Comparison of ENCODE assay signal across 16 cellular contexts in the genomic region with DNA sequence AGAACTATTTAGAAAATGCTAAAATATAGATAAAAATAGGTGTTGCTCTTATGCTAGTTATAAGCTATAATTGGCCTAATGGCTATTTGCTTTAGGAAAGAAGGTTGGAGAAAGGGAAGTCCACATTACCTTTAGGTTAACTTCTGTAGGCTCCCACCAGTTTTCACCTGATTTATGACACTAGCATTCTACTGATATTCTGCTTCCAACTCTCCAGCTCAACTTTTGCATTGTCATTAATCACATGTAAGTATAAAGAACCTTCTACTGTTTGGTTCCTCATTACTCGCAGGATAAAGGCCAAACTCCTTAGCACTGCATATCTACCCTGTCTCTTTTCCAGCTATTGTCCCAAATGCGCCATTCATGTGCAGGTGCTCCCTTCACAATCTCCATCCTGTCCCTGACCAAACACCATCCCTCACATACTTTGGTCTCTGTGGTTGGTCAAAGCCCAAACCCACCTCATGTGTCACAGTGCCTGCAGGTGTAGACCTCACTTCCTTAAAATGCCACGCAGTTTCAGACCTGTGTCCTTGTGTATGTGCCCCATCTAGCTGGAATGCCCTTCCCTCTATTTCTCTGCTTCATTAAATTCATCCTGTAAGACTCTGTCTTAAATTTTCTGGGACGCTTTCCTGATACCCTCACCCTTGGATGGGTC. TPM values are rescaled to one million over a fixed set of nuclear protein-coding genes. Genes with fewer than 3 reads are reported as not detected.
DNase-seq lines count a peak whose midpoint lies in the region; ATAC-seq and TF ChIP-seq lines count a peak whose summit lies in the region.
"Had no signal": no experiment of that assay in that cellular context is flagged by ENCODE, and none has a peak within 500 bp of the region (broad histone marks: within the 10 kb centered on the region; RNA-seq: fewer than 3 reads in every experiment).

No MANE protein-coding gene starts in this region.

- H4K20me1 ChIP-seq in GM23338 (replicated peaks; ENCODE audit: insufficient read depth), result peaks cover 28% of the 10 kb centered on the region

- H3K27ac Mint-ChIP-seq in CD8-positive, alpha-beta memory T cell, result peak overlapping the region; percentile 3 to 99 (median 17)
- no peak overlapping the region for H3K27ac Mint-ChIP-seq in GM23338
- H3K27ac Mint-ChIP-seq in activated B cell treated with CpG ODN at 0.5 μM for 24 hours, result peak overlapping the region; percentile 36

- peak overlapping the region; percentile 33 for H3K4me3 ChIP-seq in CD8-positive, alpha-beta memory T cell (ENCODE audit: low read length)
- peak overlapping the region; percentile 92 for H3K4me3 ChIP-seq in GM23338
- H3K4me3 ChIP-seq in esophagus muscularis mucosa, result no peak overlapping the region
- no peak overlapping the region for H3K4me3 ChIP-seq in stomach
- H3K4me3 ChIP-seq: SJSA1 had no signal

- TF ChIP-seq POLR2A in esophagus muscularis mucosa (IDR thresholded peaks at IDR 0.05; ENCODE audit: low read depth) (no peak), stomach (IDR thresholded peaks at IDR 0.05) (no peak)

- no peak overlapping the region for H2AFZ ChIP-seq in GM23338

- TF ChIP-seq EP300 in esophagus muscularis mucosa (IDR thresholded peaks at IDR 0.05) (no peak), stomach (IDR thresholded peaks at IDR 0.05) (no peak)

- H3K9me3 Mint-ChIP-seq in CD8-positive, alpha-beta memory T cell, result peaks cover 0 to 2% (median 0%) of the 10 kb centered on the region in 5 donors
- H3K9me3 Mint-ChIP-seq in GM23338 (no peaks in the 10 kb centered on the region; the same call in 2 of the 3 replicates), activated B cell treated with CpG ODN at 0.5 μM for 24 hours (no peaks in the 10 kb centered on the region)

- no peaks in the 10 kb centered on the region for H3K9me3 ChIP-seq in CD8-positive, alpha-beta memory T cell (ENCODE audit: low read length)
- H3K9me3 ChIP-seq in esophagus muscularis mucosa (peaks cover 0 to 9% (median 0%) of the 10 kb centered on the region in 4 donors), stomach (no peaks in the 10 kb centered on the region)
- H3K9me3 ChIP-seq: thoracic aorta had no signal

- no peaks in the 10 kb centered on the region for H3K27me3 ChIP-seq in CD8-positive, alpha-beta memory T cell (ENCODE audit: insufficient read depth, low read length, poor library complexity, severe bottlenecking)
- H3K27me3 ChIP-seq in GM23338 (ENCODE audit: insufficient read depth) (peaks cover 23% of the 10 kb centered on the region), esophagus muscularis mucosa (no peaks in the 10 kb centered on the region), stomach (no peaks in the 10 kb centered on the region)
- H3K27me3 ChIP-seq: SJSA1 had no signal

- peaks cover 0 to 11% of the 10 kb centered on the region in 2 donors for H3K27me3 Mint-ChIP-seq in CD8-positive, alpha-beta memory T cell
- H3K27me3 Mint-ChIP-seq in GM23338 (ENCODE audit: insufficient read depth, low read depth, poor library complexity) (peaks cover 13% of the 10 kb centered on the region), activated B cell treated with CpG ODN at 0.5 μM for 24 hours (no peaks in the 10 kb centered on the region)

- peaks cover 6% of the 10 kb centered on the region; the same call in 1 of the 2 replicates for H3K9me2 ChIP-seq in GM23338 (ENCODE audit: insufficient read depth)

- CTCF ChIA-PET in CD8-positive, alpha-beta memory T cell (lab: Charles Lee), result interaction anchor here (0.8 kb wide), 2 partner anchors 39 to 67 kb away, joined by 3 read pairs; no protein-coding TSS in a partner anchor
- CTCF ChIA-PET in activated B cell treated with CpG ODN at 0.5 μM for 24 hours (lab: Charles Lee), result no interaction called here

- H3K4me2 ChIP-seq in GM23338, result peak overlapping the region; percentile 93; the same call in 1 of the 2 replicates

- no peaks in the 10 kb centered on the region; the same call in 1 of the 2 replicates for H3F3A ChIP-seq in GM23338 (replicated peaks; ENCODE audit: low read depth)

- no peaks in the 10 kb centered on the region for H3K36me3 ChIP-seq in CD8-positive, alpha-beta memory T cell (ENCODE audit: insufficient read depth, low read length)
- H3K36me3 ChIP-seq in GM23338 (ENCODE audit: insufficient read depth) (no peaks in the 10 kb centered on the region), esophagus muscularis mucosa (no peaks in the 10 kb centered on the region), stomach (no peaks in the 10 kb centered on the region)
- H3K36me3 ChIP-seq: thoracic aorta had no signal

- H3K36me3 Mint-ChIP-seq in CD8-positive, alpha-beta memory T cell, result peaks cover 0 to 22% (median 3%) of the 10 kb centered on the region in 3 donors
- H3K36me3 Mint-ChIP-seq in GM23338 (ENCODE audit: low read depth), result no peaks in the 10 kb centered on the region; the same call in 2 of the 3 replicates
- peaks cover 13% of the 10 kb centered on the region for H3K36me3 Mint-ChIP-seq in activated B cell treated with CpG ODN at 0.5 μM for 24 hours (ENCODE audit: low read depth)

- DNase-seq in CD8-positive, alpha-beta memory T cell, result no peak
- DNase-seq in GM23338 (ENCODE audit: low spot score) (no peak), activated B cell treated with CpG ODN at 0.5 μM for 24 hours (peak; percentile 17), kidney tubule cell (ENCODE audit: low spot score) (peak; percentile 4), esophagus muscularis mucosa (ENCODE audit: extremely low spot score) (no peak), stomach (no peak)
- DNase-seq: caudate nucleus; KG1; kidney; NCI-H446; posterior cingulate gyrus; stimulated activated CD4-positive, alpha-beta T cell treated with anti-CD3 and anti-CD28 coated beads, Interleukin-4, amount 100 ng/mL, for 4 hours had no signal

- POLR2A ChIA-PET in CD8-positive, alpha-beta memory T cell (lab: Charles Lee), result interaction anchor here (1.2 to 1.4 kb wide), 2 partner anchors 40 to 42 kb away, joined by 4 read pairs; no protein-coding TSS in a partner anchor
- POLR2A ChIA-PET in activated B cell treated with CpG ODN at 0.5 μM for 24 hours (lab: Charles Lee), result interaction anchor here (1.5 to 2.3 kb wide), 2 partner anchors 23 to 41 kb away, joined by 6 read pairs; no protein-coding TSS in a partner anchor

- H3K27ac ChIP-seq in CD8-positive, alpha-beta memory T cell (ENCODE audit: low read depth, low read length), result no peak overlapping the region
- no peak overlapping the region for H3K27ac ChIP-seq in GM23338 (ENCODE audit: low read depth)
- no peak overlapping the region for H3K27ac ChIP-seq in esophagus muscularis mucosa (replicated peaks in 1 of 4)
- no peak overlapping the region for H3K27ac ChIP-seq in stomach
- H3K27ac ChIP-seq: SJSA1, thoracic aorta had no signal

- ATAC-seq in GM23338 (no peak), activated B cell treated with CpG ODN at 0.5 μM for 24 hours (ENCODE audit: low read depth) (no peak), HG02840 (IDR thresholded peaks at IDR 0.05; ENCODE audit: low FRiP score, unreplicated experiment) (no peak), HG02798 (IDR thresholded peaks at IDR 0.05; ENCODE audit: poor library complexity, unreplicated experiment) (no peak)

- peaks cover 66% of the 10 kb centered on the region for H3K79me2 ChIP-seq in GM23338 (replicated peaks; ENCODE audit: insufficient read depth)

- peaks cover 65 to 85% (median 83%) of the 10 kb centered on the region in 3 donors for H3K4me1 Mint-ChIP-seq in CD8-positive, alpha-beta memory T cell
- H3K4me1 Mint-ChIP-seq in GM23338 (peaks cover 23% of the 10 kb centered on the region), activated B cell treated with CpG ODN at 0.5 μM for 24 hours (peaks cover 72% of the 10 kb centered on the region)

- peak overlapping the region; percentile 97 to 100 (median 99) for H3K4me3 Mint-ChIP-seq in CD8-positive, alpha-beta memory T cell
- peak overlapping the region; percentile 2; the same call in 2 of the 3 replicates for H3K4me3 Mint-ChIP-seq in GM23338
- peak overlapping the region; percentile 98 for H3K4me3 Mint-ChIP-seq in activated B cell treated with CpG ODN at 0.5 μM for 24 hours

- TF ChIP-seq CTCF in GM23338 (conservative IDR thresholded peaks at IDR 0.05; ENCODE audit: low read depth in 2 of 2), result no peak
- no peak for TF ChIP-seq CTCF in activated B cell treated with CpG ODN at 0.5 μM for 24 hours (IDR thresholded peaks at IDR 0.05)
- no peak for TF ChIP-seq CTCF in esophagus muscularis mucosa (IDR thresholded peaks at IDR 0.05)
- no peak for TF ChIP-seq CTCF in stomach (IDR thresholded peaks at IDR 0.05)

- intact Hi-C loops in activated B cell treated with CpG ODN at 0.5 μM for 24 hours (cut with micrococcal nuclease) (loop anchor here (5.0 kb wide), 5 partner anchors 442 to 1358 kb away; a partner anchor contains a TSS), esophagus muscularis mucosa (cut with DNase I) (loop anchor here (5.0 to 10.0 kb wide), 4 partner anchors 92 to 597 kb away; a partner anchor contains a TSS), stomach (cut with DNase I; ENCODE audit: low total_unique reads) (no loop called here)

- WGBS in esophagus muscularis mucosa, result 85% methylated on average over 4 of the region's 4 CpGs
- 78 to 89% (median 83%) methylated on average over 4 of the region's 4 CpGs for WGBS in stomach, 5 donors

- peaks cover 60% of the 10 kb centered on the region for H3K4me1 ChIP-seq in CD8-positive, alpha-beta memory T cell (ENCODE audit: insufficient read depth, low read length)
- H3K4me1 ChIP-seq in GM23338 (ENCODE audit: insufficient read depth), result peaks cover 26% of the 10 kb centered on the region
- H3K4me1 ChIP-seq in esophagus muscularis mucosa, result peaks cover 9 to 32% (median 28%) of the 10 kb centered on the region in 4 donors
- H3K4me1 ChIP-seq in stomach, result peaks cover 9 to 36% (median 26%) of the 10 kb centered on the region in 4 donors

RNA-seq across cellular contexts. Expression of a gene that starts 3.3 kb away (rescaled TPM):
- total RNA-seq in CD8-positive, alpha-beta memory T cell, result 10 to 100 TPM; 51.8 to 53.8 TPM
- polyA plus RNA-seq in CD8-positive, alpha-beta memory T cell, result 7.6 TPM
- 27.2 and 28.9 TPM in 2 replicates for total RNA-seq in GM23338 (2014; rRNA removed; shearing (Covaris generic))
- polyA plus RNA-seq in GM23338 (2016; fragmentation: Nextera tagmentation; extraction: Ambion mirVana) (9.0 and 11.2 TPM in 2 replicates), stomach (1 to 10 TPM; 2.1 to 2.3 (median 2.2) TPM)
- total RNA-seq in activated B cell treated with CpG ODN at 0.5 μM for 24 hours (44.0 and 59.8 TPM in 2 replicates), esophagus muscularis mucosa (10 to 100 TPM; 15.4 to 19.9 (median 16.2) TPM), stomach (10 to 100 TPM in 4 of 5 donors, 1 to 10 TPM in 1; 9.9 to 50.7 (median 18.5) TPM)

Comparison
In these comparisons a context has a peak if more than half of its experiments do, and no peak if none do; other contexts are left out.
1. DNase-seq: peak in activated B cell treated with CpG ODN at 0.5 μM for 24 hours (single experiment) and kidney tubule cell (single experiment); none in CD8-positive, alpha-beta memory T cell (0 of 5), GM23338 (single experiment), esophagus muscularis mucosa (single experiment) and stomach (single experiment).
2. H3K4me3 ChIP-seq: peak in CD8-positive, alpha-beta memory T cell (single experiment) and GM23338 (single experiment); none in esophagus muscularis mucosa (0 of 4) and stomach (0 of 4).
3. H3K4me3 Mint-ChIP-seq: peak in every context shown above with its lines; median percentile 99 in CD8-positive, alpha-beta memory T cell; 98 in activated B cell treated with CpG ODN at 0.5 μM for 24 hours; 2 in GM23338.